1 cellular context compared by ENCODE assay signal in genomic region chr15:66565141-66565595, GRCh38.
TF ChIP-seq lines count a peak whose summit lies in the region.

No MANE protein-coding gene starts in this region.

TF ChIP-seq in WTC11, 78 proteins besides CTCF, POLR2A, EP300 and RAD21 (continued from another document):
- TF ChIP-seq USF1 (CRISPR knock-in tag; IDR thresholded peaks at IDR 0.05) (no peak), ZNF317 (CRISPR knock-in tag; IDR thresholded peaks at IDR 0.05; ENCODE audit: borderline replicate concordance, low read depth) (no peak), GTF2I (CRISPR knock-in tag; conservative IDR thresholded peaks at IDR 0.05) (no peak), SP1 (CRISPR knock-in tag; conservative IDR thresholded peaks at IDR 0.05) (no peak), FOXK1 (CRISPR knock-in tag; IDR thresholded peaks at IDR 0.05) (no peak), JUN (CRISPR knock-in tag; IDR thresholded peaks at IDR 0.05) (no peak), TCF7 (CRISPR knock-in tag; IDR thresholded peaks at IDR 0.05; ENCODE audit: low read depth) (no peak), IRF1 (CRISPR knock-in tag; IDR thresholded peaks at IDR 0.05) (no peak), OVOL2 (CRISPR knock-in tag; IDR thresholded peaks at IDR 0.05; ENCODE audit: borderline replicate concordance) (no peak), NR1H2 (CRISPR knock-in tag; IDR thresholded peaks at IDR 0.05) (no peak), ATF1 (CRISPR knock-in tag; IDR thresholded peaks at IDR 0.05) (no peak), MYBL2 (CRISPR knock-in tag; IDR thresholded peaks at IDR 0.05) (no peak), TEAD1 (CRISPR knock-in tag; IDR thresholded peaks at IDR 0.05) (no peak)
- TF ChIP-seq, protein P1, sequence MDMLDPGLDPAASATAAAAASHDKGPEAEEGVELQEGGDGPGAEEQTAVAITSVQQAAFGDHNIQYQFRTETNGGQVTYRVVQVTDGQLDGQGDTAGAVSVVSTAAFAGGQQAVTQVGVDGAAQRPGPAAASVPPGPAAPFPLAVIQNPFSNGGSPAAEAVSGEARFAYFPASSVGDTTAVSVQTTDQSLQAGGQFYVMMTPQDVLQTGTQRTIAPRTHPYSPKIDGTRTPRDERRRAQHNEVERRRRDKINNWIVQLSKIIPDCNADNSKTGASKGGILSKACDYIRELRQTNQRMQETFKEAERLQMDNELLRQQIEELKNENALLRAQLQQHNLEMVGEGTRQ (CRISPR knock-in tag; IDR thresholded peaks at IDR 0.05) = no peak
